Comparison of ENCODE assay signal across 24 cellular contexts in the genomic region with DNA sequence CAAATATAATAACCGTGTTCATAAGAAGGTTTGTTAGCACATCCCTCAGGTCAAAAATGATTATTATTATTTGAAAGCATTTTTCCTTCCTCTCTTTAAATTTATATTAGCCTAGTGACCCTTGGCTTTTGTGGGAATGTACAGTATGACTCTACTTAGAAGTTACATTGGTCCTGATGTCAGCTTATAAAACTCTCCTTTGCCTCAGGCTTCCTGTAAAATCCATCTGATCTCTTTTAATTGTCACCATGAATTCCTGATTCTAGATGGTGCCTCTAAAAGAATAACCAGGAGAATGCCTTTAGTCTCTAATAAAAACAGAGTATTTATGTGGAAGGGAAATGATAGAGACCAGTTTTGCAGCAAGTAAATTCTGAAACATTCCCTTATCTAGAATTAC.
"Had no signal": no experiment of that assay in that cellular context is flagged by ENCODE, and none has a peak within 500 bp of the region (broad histone marks: within the 10 kb centered on the region; RNA-seq: fewer than 3 reads in every experiment).

No MANE protein-coding gene starts in this region.

- ATAC-seq: activated CD8-positive, alpha-beta T cell treated with anti-CD3 and anti-CD28 coated beads, Interleukin-2, amount 10 ng/mL, durations not matched to agents 7 days and 5 days; Right ventricle myocardium inferior; T-helper 17 cell; WTC11 had no signal

- H3K27ac Mint-ChIP-seq: activated CD8-positive, alpha-beta T cell treated with anti-CD3 and anti-CD28 coated beads, Interleukin-2, amount 10 ng/mL, durations not matched to agents 7 days and 5 days; activated naive CD4-positive, alpha-beta T cell treated with anti-CD3 and anti-CD28 coated beads, Interleukin-2, amount 50 U/mL, for 24 hours; activated T-cell treated with anti-CD3 and anti-CD28 coated beads, Interleukin-2, amount 50 U/mL, for 24 hours; activated T-helper 1 cell treated with anti-CD3 and anti-CD28 coated beads, Interleukin-12 subunit alpha, Interleukin-12 subunit beta, Interleukin-2, Interleukin-4 antibody, amounts not matched to agents 30 ng/mL and 10 ng/mL and 1 ng/mL, durations not matched to agents 14 hours and 24 hours and 36 hours; brain; T-helper 17 cell; WTC11 had no signal

- H3K27me3 Mint-ChIP-seq: activated naive CD4-positive, alpha-beta T cell treated with anti-CD3 and anti-CD28 coated beads, Interleukin-2, amount 50 U/mL, for 24 hours; activated T-cell treated with anti-CD3 and anti-CD28 coated beads, Interleukin-2, amount 50 U/mL, for 24 hours; central memory CD8-positive, alpha-beta T cell; T-helper 17 cell had no signal

- H3K36me3 ChIP-seq: ascending aorta had no signal

- H3K4me3 Mint-ChIP-seq: activated CD8-positive, alpha-beta T cell treated with anti-CD3 and anti-CD28 coated beads, Interleukin-2, amount 10 ng/mL, durations not matched to agents 7 days and 5 days; activated naive CD4-positive, alpha-beta T cell treated with anti-CD3 and anti-CD28 coated beads, Interleukin-2, amount 50 U/mL, for 24 hours; activated T-cell treated with anti-CD3 and anti-CD28 coated beads, Interleukin-2, amount 50 U/mL, for 24 hours; activated T-helper 1 cell treated with anti-CD3 and anti-CD28 coated beads, Interleukin-12 subunit alpha, Interleukin-12 subunit beta, Interleukin-2, Interleukin-4 antibody, amounts not matched to agents 30 ng/mL and 10 ng/mL and 1 ng/mL, durations not matched to agents 14 hours and 24 hours and 36 hours; brain; central memory CD8-positive, alpha-beta T cell; T-helper 17 cell; WTC11 had no signal

- H3K4me1 ChIP-seq: ascending aorta had no signal

- H3K4me2 ChIP-seq: PC-9 had no signal

- H3K27ac ChIP-seq: ascending aorta, PC-9, SK-N-MC had no signal

- H3K4me1 Mint-ChIP-seq: activated naive CD4-positive, alpha-beta T cell treated with anti-CD3 and anti-CD28 coated beads, Interleukin-2, amount 50 U/mL, for 24 hours; brain; central memory CD8-positive, alpha-beta T cell; T-helper 17 cell; WTC11 had no signal

- H3K27me3 ChIP-seq: ascending aorta had no signal

- H2AFZ ChIP-seq: PC-9 had no signal

- DNase-seq: activated CD4-positive, alpha-beta T cell treated with anti-CD3 and anti-CD28 coated beads for 48 hours; activated CD4-positive, alpha-beta T cell treated with anti-CD3 and anti-CD28 coated beads, Interleukin-2, amount 50 U/mL, for 4 hours; activated CD4-positive, CD25-positive, alpha-beta regulatory T cell treated with anti-CD3 and anti-CD28 coated beads, Interleukin-2, amount 50 U/mL, for 72 hours; activated CD8-positive, alpha-beta T cell treated with anti-CD3 and anti-CD28 coated beads, Interleukin-2, amount 10 ng/mL, durations not matched to agents 7 days and 5 days; activated effector memory CD4-positive, alpha-beta T cell treated with Interleukin-2 at 50 U/mL for 16 hours; activated naive CD4-positive, alpha-beta T cell; activated T-cell treated with anti-CD3 and anti-CD28 coated beads, Interleukin-2, amount 50 U/mL, for 24 hours; NCI-H1048; NCI-H146; NCI-H187 treated with DMSO at 0.1 percent for 48 hours; NCI-H2081 treated with DMSO at 0.1 percent for 48 hours; NCI-H446; NCI-H524; PC-9; T-helper 17 cell; T-helper 9 cell had no signal

- H3K36me3 Mint-ChIP-seq: activated naive CD4-positive, alpha-beta T cell treated with anti-CD3 and anti-CD28 coated beads, Interleukin-2, amount 50 U/mL, for 24 hours; brain had no signal

- H3K4me3 ChIP-seq: ascending aorta, PC-9, SK-N-MC had no signal
